In genomic region chr1:84855168-84855567, GRCh38 we compare ENCODE assay signal across 13 cellular contexts. TPM values are rescaled to one million over a fixed set of nuclear protein-coding genes. Genes with fewer than 3 reads are reported as not detected.
DNase-seq lines count a peak whose midpoint lies in the region; ATAC-seq and TF ChIP-seq lines count a peak whose summit lies in the region.
"Had no signal": no experiment of that assay in that cellular context is flagged by ENCODE, and none has a peak within 500 bp of the region (broad histone marks: within the 10 kb centered on the region; RNA-seq: fewer than 3 reads in every experiment).

No MANE protein-coding gene starts in this region.

- CTCF ChIA-PET in activated naive CD4-positive, alpha-beta T cell treated with anti-CD3 and anti-CD28 coated beads, Interleukin-2, amount 10 ng/mL, durations not matched to agents 7 days and 5 days (lab: Charles Lee): no interaction called here
- CTCF ChIA-PET in naive thymus-derived CD4-positive, alpha-beta T cell (lab: Charles Lee): no interaction called here

- peaks cover 30% of the 10 kb centered on the region for H3K4me1 ChIP-seq in Loucy (ENCODE audit: insufficient read depth, low read length, poor library complexity, severe bottlenecking)
- peaks cover 18% of the 10 kb centered on the region for H3K4me1 ChIP-seq in effector memory CD4-positive, alpha-beta T cell (ENCODE audit: control insufficient read depth, insufficient read depth, low read length, poor library complexity, severe bottlenecking)
- H3K4me1 ChIP-seq in naive thymus-derived CD4-positive, alpha-beta T cell (ENCODE audit: control insufficient read depth in 2 of 2, insufficient read depth in 2 of 2, low read length in 2 of 2): peaks cover 14 to 28% of the 10 kb centered on the region in 2 donors
- H3K4me1 ChIP-seq in aorta (ENCODE audit: control insufficient read depth in 1 of 2, insufficient read depth in 2 of 2, low read length in 2 of 2): no peaks in the 10 kb centered on the region

- peak overlapping the region; percentile 74 for H3K27ac Mint-ChIP-seq in activated naive CD4-positive, alpha-beta T cell treated with anti-CD3 and anti-CD28 coated beads, Interleukin-2, amount 10 ng/mL, durations not matched to agents 7 days and 5 days
- peak overlapping the region in 7 of 9 donors; percentile 42 to 98 (median 87) for H3K27ac Mint-ChIP-seq in naive thymus-derived CD4-positive, alpha-beta T cell

- H3K4me3 ChIP-seq in Loucy (ENCODE audit: low read length, poor library complexity, severe bottlenecking): peak overlapping the region; percentile 36
- H3K4me3 ChIP-seq in effector memory CD4-positive, alpha-beta T cell (ENCODE audit: insufficient read depth, low read depth, low read length, poor library complexity, severe bottlenecking): no peak overlapping the region
- H3K4me3 ChIP-seq in naive thymus-derived CD4-positive, alpha-beta T cell (ENCODE audit: low read length): no peak overlapping the region
- no peak overlapping the region for H3K4me3 ChIP-seq in aorta (ENCODE audit: low read length in 2 of 2)
- H3K4me3 ChIP-seq: body of pancreas, transverse colon had no signal

- no peaks in the 10 kb centered on the region for H3F3A ChIP-seq in Loucy (ENCODE audit: low read depth)

- peaks cover 5% of the 10 kb centered on the region for H3K9me3 Mint-ChIP-seq in activated naive CD4-positive, alpha-beta T cell treated with anti-CD3 and anti-CD28 coated beads, Interleukin-2, amount 10 ng/mL, durations not matched to agents 7 days and 5 days
- H3K9me3 Mint-ChIP-seq in naive thymus-derived CD4-positive, alpha-beta T cell: peaks cover 0 to 15% (median 0%) of the 10 kb centered on the region in 11 donors

- H3K9ac ChIP-seq in Loucy (ENCODE audit: low read depth, low read length, poor library complexity, severe bottlenecking): no peak overlapping the region

- no peak for TF ChIP-seq CTCF in Loucy (conservative IDR thresholded peaks at IDR 0.05; ENCODE audit: low read length)

- peak overlapping the region; percentile 58 for H3K4me2 ChIP-seq in Loucy (ENCODE audit: low read depth, low read length, poor library complexity, severe bottlenecking)

- H3K36me3 ChIP-seq in Loucy (ENCODE audit: insufficient read depth, low read length) (no peaks in the 10 kb centered on the region), aorta (ENCODE audit: control insufficient read depth in 1 of 2, insufficient read depth in 2 of 2, low read length in 1 of 2) (no peaks in the 10 kb centered on the region)
- H3K36me3 ChIP-seq in effector memory CD4-positive, alpha-beta T cell (ENCODE audit: control insufficient read depth, insufficient read depth, low read length): no peaks in the 10 kb centered on the region
- no peaks in the 10 kb centered on the region for H3K36me3 ChIP-seq in naive thymus-derived CD4-positive, alpha-beta T cell (ENCODE audit: control insufficient read depth in 2 of 3, insufficient read depth in 3 of 3, low read length in 3 of 3)
- H3K36me3 ChIP-seq: transverse colon had no signal

- H3K27me3 ChIP-seq in Loucy (ENCODE audit: insufficient read depth, low read length, poor library complexity, severe bottlenecking): no peaks in the 10 kb centered on the region
- H3K27me3 ChIP-seq in effector memory CD4-positive, alpha-beta T cell (replicated peaks; ENCODE audit: control insufficient read depth, insufficient read depth, low read length, poor library complexity, severe bottlenecking): no peaks in the 10 kb centered on the region
- H3K27me3 ChIP-seq in naive thymus-derived CD4-positive, alpha-beta T cell (ENCODE audit: control insufficient read depth in 2 of 2, insufficient read depth in 2 of 2, low read length in 2 of 2): no peaks in the 10 kb centered on the region
- H3K27me3 ChIP-seq in aorta (ENCODE audit: control insufficient read depth in 1 of 2, insufficient read depth in 2 of 2, low read length in 1 of 2): no peaks in the 10 kb centered on the region
- H3K27me3 ChIP-seq: body of pancreas, transverse colon had no signal

- peak overlapping the region; percentile 11 for H3K27ac ChIP-seq in effector memory CD4-positive, alpha-beta T cell (ENCODE audit: insufficient read depth, low read length, poor library complexity, severe bottlenecking)
- H3K27ac ChIP-seq in naive thymus-derived CD4-positive, alpha-beta T cell (ENCODE audit: low read depth, low read length): no peak overlapping the region
- no peak overlapping the region for H3K27ac ChIP-seq in aorta (ENCODE audit: low read depth in 1 of 2, low read length in 2 of 2)

- no peaks in the 10 kb centered on the region for H3K9me2 ChIP-seq in Loucy (replicated peaks; ENCODE audit: low read depth, low read length)

- H3K4me1 Mint-ChIP-seq in activated naive CD4-positive, alpha-beta T cell treated with anti-CD3 and anti-CD28 coated beads, Interleukin-2, amount 10 ng/mL, durations not matched to agents 7 days and 5 days: peaks cover 59% of the 10 kb centered on the region
- H3K4me1 Mint-ChIP-seq in naive thymus-derived CD4-positive, alpha-beta T cell: peaks cover 23 to 59% (median 55%) of the 10 kb centered on the region in 7 donors

- no peaks in the 10 kb centered on the region for H3K27me3 Mint-ChIP-seq in activated naive CD4-positive, alpha-beta T cell treated with anti-CD3 and anti-CD28 coated beads, Interleukin-2, amount 10 ng/mL, durations not matched to agents 7 days and 5 days
- peaks cover 0 to 8% (median 0%) of the 10 kb centered on the region in 5 donors for H3K27me3 Mint-ChIP-seq in naive thymus-derived CD4-positive, alpha-beta T cell

- no peak overlapping the region for H3K4me3 Mint-ChIP-seq in activated naive CD4-positive, alpha-beta T cell treated with anti-CD3 and anti-CD28 coated beads, Interleukin-2, amount 10 ng/mL, durations not matched to agents 7 days and 5 days
- H3K4me3 Mint-ChIP-seq in naive thymus-derived CD4-positive, alpha-beta T cell: peak overlapping the region in 4 of 10 donors; percentile 0 to 52 (median 20)

- WGBS in aorta, 2 donors: 36 to 42% methylated on average over 3 of the region's 3 CpGs

- ATAC-seq in naive thymus-derived CD4-positive, alpha-beta T cell: no peak
- no peak for ATAC-seq in aorta (ENCODE audit: low FRiP score)
- ATAC-seq: body of pancreas had no signal

- peaks cover 29% of the 10 kb centered on the region for H3K36me3 Mint-ChIP-seq in activated naive CD4-positive, alpha-beta T cell treated with anti-CD3 and anti-CD28 coated beads, Interleukin-2, amount 10 ng/mL, durations not matched to agents 7 days and 5 days
- H3K36me3 Mint-ChIP-seq in naive thymus-derived CD4-positive, alpha-beta T cell: peaks cover 0 to 30% (median 0%) of the 10 kb centered on the region in 5 donors

- H3K79me2 ChIP-seq in Loucy (ENCODE audit: insufficient read depth, low read length): no peaks in the 10 kb centered on the region

- no peaks in the 10 kb centered on the region for H4K20me1 ChIP-seq in Loucy (ENCODE audit: insufficient read depth, low read length, poor library complexity, severe bottlenecking)

- POLR2A ChIA-PET in naive thymus-derived CD4-positive, alpha-beta T cell (lab: Charles Lee): interaction anchor here (1.6 kb wide), 1 partner anchor 10 kb away, joined by 5 read pairs; no protein-coding TSS in a partner anchor

- H2AFZ ChIP-seq in Loucy (ENCODE audit: low read length): no peak overlapping the region

- intact Hi-C loops in naive thymus-derived CD4-positive, alpha-beta T cell (cut with micrococcal nuclease): loop anchor here (2.0 to 10.0 kb wide), 4 partner anchors 82 to 420 kb away; partner anchors contain the start of genes MCOLN2 (in 1 of the 2) and SSX2IP (in 1 of the 2)
- intact Hi-C loops in aorta (cut with DNase I): no loop called here

- DNase-seq in activated naive CD4-positive, alpha-beta T cell treated with anti-CD3 and anti-CD28 coated beads, Interleukin-2, amount 10 ng/mL, durations not matched to agents 7 days and 5 days: no peak
- DNase-seq in activated naive CD4-positive, alpha-beta T cell treated with anti-CD3 and anti-CD28 coated beads, Interleukin-2, amount 50 U/mL, for 16 hours: no peak
- no peak for DNase-seq in effector memory CD4-positive, alpha-beta T cell
- no peak for DNase-seq in naive thymus-derived CD4-positive, alpha-beta T cell
- DNase-seq in GM03348 (ENCODE audit: low spot score) (no peak), aorta (no peak), NCI-H226 (no peak)
- DNase-seq: activated CD4-positive, CD25-positive, alpha-beta regulatory T cell; body of pancreas; NCI-H1048; transverse colon had no signal

- no peaks in the 10 kb centered on the region for H3K9me3 ChIP-seq in Loucy (ENCODE audit: insufficient read depth, low read depth, low read length)
- no peaks in the 10 kb centered on the region for H3K9me3 ChIP-seq in effector memory CD4-positive, alpha-beta T cell (ENCODE audit: control insufficient read depth, low read length)
- H3K9me3 ChIP-seq in naive thymus-derived CD4-positive, alpha-beta T cell (ENCODE audit: control insufficient read depth in 2 of 3, low read length in 3 of 3): no peaks in the 10 kb centered on the region
- no peaks in the 10 kb centered on the region for H3K9me3 ChIP-seq in aorta (ENCODE audit: control insufficient read depth, low read length)
- H3K9me3 ChIP-seq: body of pancreas, transverse colon had no signal

RNA-seq across cellular contexts. Expression of gene LPAR3, which starts 37.8 kb away (rescaled TPM):
- total RNA-seq in naive thymus-derived CD4-positive, alpha-beta T cell: 1 to 10 TPM in 1 of 5 experiments, under 1 TPM in 4; 0.29 to 1.1 (median 0.97) TPM
- polyA plus RNA-seq in naive thymus-derived CD4-positive, alpha-beta T cell: under 1 TPM; 0.54 to 0.60 TPM
- under 1 TPM; 0.10 to 0.33 TPM for total RNA-seq in aorta
- under 1 TPM in 1 of 2 donors, not detected in 1; 0.38 TPM for polyA plus RNA-seq in aorta
- total RNA-seq: posterior vena cava had no signal

Comparison
In these comparisons a context has a peak if more than half of its experiments do, and no peak if none do; other contexts are left out.
1. intact Hi-C loops: an anchor here in naive thymus-derived CD4-positive, alpha-beta T cell (2.0 to 10.0 kb wide); none called in aorta.